ENCODE assay signal across 34 cellular contexts in the genomic region with DNA sequence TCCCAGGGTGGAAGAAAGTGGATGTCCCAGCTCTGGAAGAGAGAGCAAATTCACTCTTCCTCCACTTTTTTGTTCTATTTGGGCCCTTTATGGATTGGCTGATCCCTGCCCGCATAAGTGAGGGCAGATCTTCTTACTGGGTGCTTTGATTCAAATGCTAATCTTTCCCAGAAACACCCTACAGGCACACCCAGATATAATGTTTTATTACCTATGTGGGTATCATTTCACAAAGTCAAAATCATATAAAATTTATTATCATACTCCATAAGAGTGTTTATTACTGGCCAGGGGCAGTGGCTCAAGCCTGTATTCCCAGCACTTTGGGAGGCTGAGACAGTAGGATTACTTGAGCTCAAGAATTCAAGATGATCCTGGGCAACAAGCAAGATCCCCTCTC. TPM values are rescaled to one million over a fixed set of nuclear protein-coding genes. Genes with fewer than 3 reads are reported as not detected.
"Had no signal": no experiment of that assay in that cellular context is flagged by ENCODE, and none has a peak within 500 bp of the region (broad histone marks: within the 10 kb centered on the region; RNA-seq: fewer than 3 reads in every experiment).

No MANE protein-coding gene starts in this region.

- H3K36me3 ChIP-seq: adrenal gland, colonic mucosa, gastrocnemius medialis, heart left ventricle had no signal

- H3K4me3 Mint-ChIP-seq: activated CD4-positive, alpha-beta memory T cell treated with anti-CD3 and anti-CD28 coated beads for 36 hours; activated CD4-positive, alpha-beta T cell treated with anti-CD3 and anti-CD28 coated beads for 36 hours; activated CD4-positive, alpha-beta T cell treated with anti-CD3 and anti-CD28 coated beads, Interleukin-2, amount 10 ng/mL, durations not matched to agents 24 days and 14 days; activated CD8-positive, alpha-beta memory T cell treated with anti-CD3 and anti-CD28 coated beads, Interleukin-2, amount 10 ng/mL, durations not matched to agents 7 days and 5 days; activated CD8-positive, alpha-beta T cell treated with anti-CD3 and anti-CD28 coated beads, Interleukin-2, amount 10 ng/mL, durations not matched to agents 7 days and 5 days; activated naive CD4-positive, alpha-beta T cell treated with anti-CD3 and anti-CD28 coated beads for 36 hours; activated naive CD4-positive, alpha-beta T cell treated with anti-CD3 and anti-CD28 coated beads, Interleukin-2, amount 50 U/mL, for 24 hours; activated naive CD8-positive, alpha-beta T cell treated with anti-CD3 and anti-CD28 coated beads for 36 hours; activated naive CD8-positive, alpha-beta T cell treated with anti-CD3 and anti-CD28 coated beads, Interleukin-2, amount 50 U/mL, for 24 hours; activated T-helper 1 cell treated with anti-CD3 and anti-CD28 coated beads, Interleukin-12 subunit alpha, Interleukin-12 subunit beta, Interleukin-2, Interleukin-4 antibody, amounts not matched to agents 30 ng/mL and 10 ng/mL and 1 ng/mL, durations not matched to agents 14 hours and 24 hours and 36 hours; brain; dendritic cell treated with granulocyte-macrophage colony-stimulating factor and Interleukin-4, amounts not matched to agents 40 ng/mL and 50 ng/mL, for 4 days; endodermal cell had no signal

- H3K4me3 ChIP-seq: adrenal gland, colonic mucosa, dorsolateral prefrontal cortex, gastrocnemius medialis had no signal

- H3K9me3 Mint-ChIP-seq: activated CD4-positive, alpha-beta memory T cell treated with anti-CD3 and anti-CD28 coated beads for 36 hours; activated CD4-positive, alpha-beta T cell treated with anti-CD3 and anti-CD28 coated beads, Interleukin-2, amount 10 ng/mL, durations not matched to agents 24 days and 14 days; activated naive CD4-positive, alpha-beta T cell treated with anti-CD3 and anti-CD28 coated beads for 36 hours; activated naive CD4-positive, alpha-beta T cell treated with anti-CD3 and anti-CD28 coated beads, Interleukin-2, amount 50 U/mL, for 24 hours; activated naive CD8-positive, alpha-beta T cell treated with anti-CD3 and anti-CD28 coated beads for 36 hours; activated T-helper 1 cell treated with anti-CD3 and anti-CD28 coated beads, Interleukin-12 subunit alpha, Interleukin-12 subunit beta, Interleukin-2, Interleukin-4 antibody, amounts not matched to agents 30 ng/mL and 10 ng/mL and 1 ng/mL, durations not matched to agents 14 hours and 24 hours and 36 hours; activated T-helper 2 cell treated with anti-CD3 and anti-CD28 coated beads, Interferon-gamma antibody, Interleukin-2, Interleukin-4, amounts not matched to agents 10 μg/mL and 5 μg/mL and 100 μg/mL, durations not matched to agents 14 hours and 24 hours and 36 hours; brain; dendritic cell treated with granulocyte-macrophage colony-stimulating factor and Interleukin-4, amounts not matched to agents 40 ng/mL and 50 ng/mL, for 4 days; endodermal cell had no signal

- H3K9me3 ChIP-seq: adrenal gland, colonic mucosa, gastrocnemius medialis, heart left ventricle had no signal

- H3K27ac Mint-ChIP-seq: activated CD4-positive, alpha-beta memory T cell treated with anti-CD3 and anti-CD28 coated beads for 36 hours; activated CD4-positive, alpha-beta T cell treated with anti-CD3 and anti-CD28 coated beads for 36 hours; activated CD4-positive, alpha-beta T cell treated with anti-CD3 and anti-CD28 coated beads, Interleukin-2, amount 10 ng/mL, durations not matched to agents 24 days and 14 days; activated CD8-positive, alpha-beta memory T cell treated with anti-CD3 and anti-CD28 coated beads, Interleukin-2, amount 10 ng/mL, durations not matched to agents 7 days and 5 days; activated CD8-positive, alpha-beta T cell treated with anti-CD3 and anti-CD28 coated beads, Interleukin-2, amount 10 ng/mL, durations not matched to agents 7 days and 5 days; activated naive CD4-positive, alpha-beta T cell treated with anti-CD3 and anti-CD28 coated beads for 36 hours; activated naive CD4-positive, alpha-beta T cell treated with anti-CD3 and anti-CD28 coated beads, Interleukin-2, amount 50 U/mL, for 24 hours; activated naive CD8-positive, alpha-beta T cell treated with anti-CD3 and anti-CD28 coated beads for 36 hours; activated naive CD8-positive, alpha-beta T cell treated with anti-CD3 and anti-CD28 coated beads, Interleukin-2, amount 50 U/mL, for 24 hours; activated T-helper 1 cell treated with anti-CD3 and anti-CD28 coated beads, Interleukin-12 subunit alpha, Interleukin-12 subunit beta, Interleukin-2, Interleukin-4 antibody, amounts not matched to agents 30 ng/mL and 10 ng/mL and 1 ng/mL, durations not matched to agents 14 hours and 24 hours and 36 hours; activated T-helper 2 cell treated with anti-CD3 and anti-CD28 coated beads, Interferon-gamma antibody, Interleukin-2, Interleukin-4, amounts not matched to agents 10 μg/mL and 5 μg/mL and 100 μg/mL, durations not matched to agents 14 hours and 24 hours and 36 hours; brain; dendritic cell treated with granulocyte-macrophage colony-stimulating factor and Interleukin-4, amounts not matched to agents 40 ng/mL and 50 ng/mL, for 4 days; endodermal cell had no signal

- H3K27ac ChIP-seq: adrenal gland, colonic mucosa, dorsolateral prefrontal cortex, foreskin keratinocyte, gastrocnemius medialis had no signal

- H3K27me3 Mint-ChIP-seq: activated CD4-positive, alpha-beta memory T cell treated with anti-CD3 and anti-CD28 coated beads for 36 hours; activated CD4-positive, alpha-beta T cell treated with anti-CD3 and anti-CD28 coated beads for 36 hours; activated CD4-positive, alpha-beta T cell treated with anti-CD3 and anti-CD28 coated beads, Interleukin-2, amount 10 ng/mL, durations not matched to agents 24 days and 14 days; activated CD8-positive, alpha-beta memory T cell treated with anti-CD3 and anti-CD28 coated beads, Interleukin-2, amount 10 ng/mL, durations not matched to agents 7 days and 5 days; activated naive CD8-positive, alpha-beta T cell treated with anti-CD3 and anti-CD28 coated beads, Interleukin-2, amount 50 U/mL, for 24 hours; brain; dendritic cell treated with granulocyte-macrophage colony-stimulating factor and Interleukin-4, amounts not matched to agents 40 ng/mL and 50 ng/mL, for 4 days had no signal

- H3K4me1 Mint-ChIP-seq: activated CD4-positive, alpha-beta T cell treated with anti-CD3 and anti-CD28 coated beads for 36 hours; activated CD4-positive, alpha-beta T cell treated with anti-CD3 and anti-CD28 coated beads, Interleukin-2, amount 10 ng/mL, durations not matched to agents 24 days and 14 days; activated CD8-positive, alpha-beta memory T cell treated with anti-CD3 and anti-CD28 coated beads, Interleukin-2, amount 10 ng/mL, durations not matched to agents 7 days and 5 days; activated naive CD4-positive, alpha-beta T cell treated with anti-CD3 and anti-CD28 coated beads, Interleukin-2, amount 50 U/mL, for 24 hours; activated naive CD8-positive, alpha-beta T cell treated with anti-CD3 and anti-CD28 coated beads, Interleukin-2, amount 50 U/mL, for 24 hours; brain; endodermal cell had no signal

- H3K27me3 ChIP-seq: adrenal gland, colonic mucosa, dorsolateral prefrontal cortex, foreskin keratinocyte, gastrocnemius medialis, heart left ventricle had no signal

- H3K36me3 Mint-ChIP-seq: activated CD4-positive, alpha-beta memory T cell treated with anti-CD3 and anti-CD28 coated beads for 36 hours; activated CD8-positive, alpha-beta memory T cell treated with anti-CD3 and anti-CD28 coated beads, Interleukin-2, amount 10 ng/mL, durations not matched to agents 7 days and 5 days; activated naive CD4-positive, alpha-beta T cell treated with anti-CD3 and anti-CD28 coated beads, Interleukin-2, amount 50 U/mL, for 24 hours; activated naive CD8-positive, alpha-beta T cell treated with anti-CD3 and anti-CD28 coated beads for 36 hours; brain had no signal

- ATAC-seq: activated CD4-positive, alpha-beta T cell treated with anti-CD3 and anti-CD28 coated beads for 36 hours; activated CD8-positive, alpha-beta memory T cell treated with anti-CD3 and anti-CD28 coated beads, Interleukin-2, amount 10 ng/mL, durations not matched to agents 7 days and 5 days; activated CD8-positive, alpha-beta T cell treated with anti-CD3 and anti-CD28 coated beads, Interleukin-2, amount 10 ng/mL, durations not matched to agents 7 days and 5 days; activated naive CD8-positive, alpha-beta T cell treated with anti-CD3 and anti-CD28 coated beads, Interleukin-2, amount 50 U/mL, for 24 hours; esophagus mucosa; foreskin keratinocyte; gastrocnemius medialis had no signal

- DNase-seq: activated CD4-positive, alpha-beta memory T cell treated with anti-CD3 and anti-CD28 coated beads for 36 hours; activated CD4-positive, alpha-beta T cell treated with anti-CD3 and anti-CD28 coated beads for 36 hours; activated CD4-positive, alpha-beta T cell treated with anti-CD3 and anti-CD28 coated beads, Interleukin-2, amount 10 ng/mL, durations not matched to agents 24 days and 14 days; activated CD4-positive, CD25-positive, alpha-beta regulatory T cell; activated CD4-positive, CD25-positive, alpha-beta regulatory T cell treated with anti-CD3 and anti-CD28 coated beads, Interleukin-2, amount 50 U/mL, for 72 hours; activated CD8-positive, alpha-beta memory T cell treated with anti-CD3 and anti-CD28 coated beads, Interleukin-2, amount 10 ng/mL, durations not matched to agents 7 days and 5 days; activated CD8-positive, alpha-beta memory T cell treated with anti-CD3 and anti-CD28 coated beads, Interleukin-2, amount 50 U/mL, for 4 hours; activated CD8-positive, alpha-beta T cell treated with anti-CD3 and anti-CD28 coated beads, Interleukin-2, amount 10 ng/mL, durations not matched to agents 7 days and 5 days; activated effector memory CD4-positive, alpha-beta T cell treated with anti-CD3 and anti-CD28 coated beads, Interleukin-2, amount 50 U/mL, for 16 hours; activated naive CD4-positive, alpha-beta T cell treated with anti-CD3 and anti-CD28 coated beads for 36 hours; activated naive CD8-positive, alpha-beta T cell treated with anti-CD3 and anti-CD28 coated beads for 36 hours; activated naive CD8-positive, alpha-beta T cell treated with anti-CD3 and anti-CD28 coated beads, Interleukin-2, amount 50 U/mL, for 24 hours; activated T-cell treated with anti-CD3 and anti-CD28 coated beads, Interleukin-2, amount 50 U/mL, for 1 hour; activated T-cell treated with anti-CD3 and anti-CD28 coated beads, Interleukin-2, amount 50 U/mL, for 48 hours; adrenal gland; amygdala; aorta; caudate nucleus; colonic mucosa; dorsolateral prefrontal cortex; effector memory CD4-positive, alpha-beta T cell; endodermal cell; foreskin keratinocyte; gastrocnemius medialis; glutamatergic neuron; heart left ventricle; T-helper 2 cell had no signal

- H3K4me1 ChIP-seq: adrenal gland, colonic mucosa, foreskin keratinocyte, gastrocnemius medialis, heart left ventricle had no signal

RNA-seq across cellular contexts. Expression of gene PLA2G4A, which starts 16.9 kb away (rescaled TPM):
- total RNA-seq: activated CD8-positive, alpha-beta T cell treated with anti-CD3 and anti-CD28 coated beads, Interleukin-2, amount 10 ng/mL, durations not matched to agents 7 days and 5 days; T-helper 1 cell treated with Interleukin-12 subunit alpha and Interleukin-12 subunit beta and Interleukin-4 antibody, amounts not matched to agents 30 ng/mL and 1 ng/mL, for 36 hours had no signal
